ENCODE assay signal across 1 cellular context in the genomic region with DNA sequence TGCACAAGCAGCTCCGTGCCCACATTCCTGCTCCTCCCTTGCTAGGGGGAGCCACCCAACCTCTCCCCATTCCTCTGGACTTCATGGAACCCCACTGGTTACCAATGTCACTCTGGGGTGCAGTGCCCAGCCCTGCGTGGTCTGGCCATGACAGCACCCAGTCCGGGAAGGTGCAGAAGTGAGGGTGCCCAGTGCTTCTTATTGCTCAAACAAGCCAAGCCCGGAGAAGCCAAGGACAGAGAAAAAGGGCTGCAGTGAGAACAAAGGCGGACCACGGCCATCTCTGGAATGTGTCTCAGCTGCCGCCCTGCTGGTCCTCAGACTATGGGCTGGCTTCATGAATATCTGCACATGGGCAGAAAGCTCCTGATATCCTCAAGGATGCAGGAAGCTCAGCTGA.
TF ChIP-seq lines count a peak whose summit lies in the region.

No MANE protein-coding gene starts in this region.

TF ChIP-seq in H1, 55 proteins besides CTCF, POLR2A, EP300 and RAD21:
- TF ChIP-seq CHD7 (IDR thresholded peaks at IDR 0.05; ENCODE audit: insufficient replicate concordance, low read length) (no peak), SP2 (IDR thresholded peaks at IDR 0.05; ENCODE audit: low read length) (no peak), SIRT6 (IDR thresholded peaks at IDR 0.05; ENCODE audit: low read length) (no peak), JUND (IDR thresholded peaks at IDR 0.05; ENCODE audit: low read length) (no peak), TAF1 (IDR thresholded peaks at IDR 0.05; ENCODE audit: low read depth, low read length) (no peak), SRF (IDR thresholded peaks at IDR 0.05; ENCODE audit: low read depth, low read length) (no peak)
